Comparison of ENCODE assay signal across 1 cellular context in genomic region chr11:68455485-68455884, GRCh38.
TF ChIP-seq lines count a peak whose summit lies in the region.

No MANE protein-coding gene starts in this region.

TF ChIP-seq in IMR-90, 13 proteins besides CTCF, POLR2A, EP300 and RAD21 (continued from another document):
- TF ChIP-seq MXI1 (IDR thresholded peaks at IDR 0.05; ENCODE audit: borderline replicate concordance, low read depth, low read length) (no peak), CHD1 (IDR thresholded peaks at IDR 0.05; ENCODE audit: low read depth, low read length) (no peak)
